Comparison of ENCODE assay signal across 8 cellular contexts in the genomic region with DNA sequence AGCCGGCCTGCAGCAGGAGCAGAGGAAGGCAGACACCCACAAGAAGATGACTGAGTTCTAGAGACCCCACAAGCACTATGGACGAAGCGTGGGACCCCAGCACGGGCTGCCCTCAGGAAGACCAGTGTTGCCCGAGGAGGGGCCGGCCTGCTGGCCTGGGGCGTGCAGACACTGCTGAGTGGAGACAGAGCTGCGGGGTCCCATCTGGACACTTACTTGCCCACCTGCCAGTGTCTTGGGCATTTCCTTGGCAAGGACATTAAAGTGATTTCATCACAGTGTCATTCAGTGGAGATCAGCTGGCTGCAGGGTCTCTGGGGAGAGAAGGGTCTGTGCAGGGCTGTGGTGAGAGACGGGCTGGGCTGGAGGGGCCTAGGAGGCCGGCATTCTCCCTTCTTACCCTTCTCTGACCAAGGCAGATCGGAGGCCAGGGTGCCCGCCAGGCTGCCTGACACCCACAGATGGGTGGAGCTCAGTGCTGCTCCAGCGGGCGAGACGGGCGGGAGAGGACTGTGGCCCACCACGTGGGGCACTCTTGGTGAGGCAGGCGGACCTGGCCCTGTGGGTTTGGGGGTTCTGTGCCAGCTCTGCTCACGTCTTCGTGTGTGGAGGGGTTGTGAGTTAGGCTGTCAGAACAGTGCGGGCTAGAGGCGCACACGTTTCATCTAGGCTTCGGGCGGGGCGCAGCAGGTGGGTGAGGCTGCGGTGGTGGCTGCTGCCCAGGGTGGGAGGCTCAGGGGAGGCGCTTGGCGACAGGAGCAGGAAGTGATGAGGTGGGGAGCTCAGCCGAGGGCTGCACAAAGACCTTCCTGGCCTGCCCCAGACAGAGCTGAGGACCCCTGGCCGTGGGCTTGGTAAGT. TPM values are rescaled to one million over a fixed set of nuclear protein-coding genes. Genes with fewer than 3 reads are reported as not detected.
DNase-seq lines count a peak whose midpoint lies in the region; ATAC-seq and TF ChIP-seq lines count a peak whose summit lies in the region.

A gene with protein sequence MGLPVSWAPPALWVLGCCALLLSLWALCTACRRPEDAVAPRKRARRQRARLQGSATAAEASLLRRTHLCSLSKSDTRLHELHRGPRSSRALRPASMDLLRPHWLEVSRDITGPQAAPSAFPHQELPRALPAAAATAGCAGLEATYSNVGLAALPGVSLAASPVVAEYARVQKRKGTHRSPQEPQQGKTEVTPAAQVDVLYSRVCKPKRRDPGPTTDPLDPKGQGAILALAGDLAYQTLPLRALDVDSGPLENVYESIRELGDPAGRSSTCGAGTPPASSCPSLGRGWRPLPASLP (plus strand): TSS at position 806 of the 860 bp plus-strand sequence. CDS start 886 bp downstream, outside the sequence.

- in situ Hi-C loops in HAP-1 (cut with MboI; ENCODE audit: low sequenced_read_pairs), result no loop called here

- H3K9me3 ChIP-seq in spleen, result no peaks in the 10 kb centered on the region
- H3K9me3 ChIP-seq in HAP-1, result no peaks in the 10 kb centered on the region

- H3K27me3 ChIP-seq in spleen (replicated peaks in 1 of 7) (peaks cover 0 to 19% (median 0%) of the 10 kb centered on the region in 7 donors), HAP-1 (ENCODE audit: low read depth) (no peaks in the 10 kb centered on the region)

- peak within 1 kb of the TSS in 7 of 8 donors; percentile 44 to 87 (median 84) for H3K27ac ChIP-seq in spleen

- H3K36me3 ChIP-seq in spleen (peaks cover 0 to 42% (median 32%) of the 10 kb centered on the region in 6 donors), HAP-1 (replicated peaks) (peaks cover 13% of the 10 kb centered on the region)

- no peak for TF ChIP-seq POLR2A in spleen (IDR thresholded peaks at IDR 0.05)

- peak within 1 kb of the TSS; percentile 37 to 90 (median 54) for H3K4me3 ChIP-seq in spleen
- no peak within 1 kb of the TSS for H3K4me3 ChIP-seq in HAP-1

- H3K4me1 ChIP-seq in spleen, result peaks cover 37 to 68% (median 58%) of the 10 kb centered on the region in 6 donors
- H3K4me1 ChIP-seq in HAP-1, result peaks cover 3% of the 10 kb centered on the region

- TF ChIP-seq CTCF in GM20000 (IDR thresholded peaks at IDR 0.05; ENCODE audit: extremely low read depth, missing control alignments), result no peak
- no peak for TF ChIP-seq CTCF in spleen (IDR thresholded peaks at IDR 0.05 in 8 of 11, conservative IDR thresholded peaks at IDR 0.05 in 3 of 11)

- intact Hi-C loops in spleen (cut with DNase I; ENCODE audit: low total_unique reads), result no loop called here

- 35 to 56% (median 50%) methylated on average over 17 to 31 of the region's 31 CpGs for WGBS in spleen, 5 donors

- DNase-seq in GM20000 (ENCODE audit: low spot score), result peak; percentile 76
- DNase-seq in activated CD4-positive, alpha-beta T cell treated with anti-CD3 and anti-CD28 coated beads for 1 hour, result peak; percentile 62
- DNase-seq in effector CD4-positive, alpha-beta T cell, result peak; percentile 74
- DNase-seq in spleen, result peak; percentile 92
- no peak for DNase-seq in HAP-1 (ENCODE audit: low spot score in 2 of 2)
- DNase-seq in AG20443 (ENCODE audit: low spot score), result no peak
- DNase-seq in NCI-H82 treated with DMSO at 0.1 percent for 48 hours (lab: John Stamatoyannopoulos, UW; ENCODE audit: unreplicated experiment), result no peak

- no peak for ATAC-seq in HG03469 (IDR thresholded peaks at IDR 0.05; ENCODE audit: unreplicated experiment)

RNA-seq across cellular contexts. Expression of the gene that starts here (rescaled TPM):
- total RNA-seq in spleen, result 10 to 100 TPM; 24.0 to 93.4 (median 39.0) TPM
- polyA plus RNA-seq in spleen, result 10 to 100 TPM; 56.2 to 96.6 (median 80.4) TPM

Comparison
In these comparisons a context has a peak if more than half of its experiments do, and no peak if none do; other contexts are left out.
1. DNase-seq: peak in GM20000 (single experiment), activated CD4-positive, alpha-beta T cell treated with anti-CD3 and anti-CD28 coated beads for 1 hour (single experiment), effector CD4-positive, alpha-beta T cell (single experiment) and spleen (single experiment); none in HAP-1 (0 of 2), AG20443 (single experiment) and NCI-H82 treated with DMSO at 0.1 percent for 48 hours (single experiment).